ENCODE assay signal across 12 cellular contexts in the genomic region with DNA sequence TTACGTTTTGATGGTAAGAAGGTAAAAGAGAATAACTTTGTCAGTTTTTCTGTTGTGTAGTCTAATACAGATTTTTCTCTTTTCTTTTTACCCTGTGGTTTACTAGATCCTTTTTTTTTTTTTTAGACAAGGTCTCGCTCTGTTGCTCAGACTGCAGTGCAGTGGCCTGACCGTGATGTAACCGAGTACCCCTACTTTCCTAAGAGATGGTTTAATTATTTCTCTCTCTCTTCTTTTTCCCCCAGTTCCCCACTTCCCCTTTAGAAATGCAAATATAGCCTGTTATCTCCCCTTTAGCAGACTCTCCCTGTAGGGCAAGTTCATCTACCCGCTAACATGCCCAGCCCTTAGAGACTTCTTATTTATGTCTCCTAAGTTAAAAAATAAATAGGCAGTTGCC. TPM values are rescaled to one million over a fixed set of nuclear protein-coding genes. Genes with fewer than 3 reads are reported as not detected.
A peak's percentile ranks its signal among the peaks of the same experiment; 100 is the strongest.
DNase-seq lines count a peak whose midpoint lies in the region; ATAC-seq and TF ChIP-seq lines count a peak whose summit lies in the region.
"Had no signal": no experiment of that assay in that cellular context is flagged by ENCODE, and none has a peak within 500 bp of the region (broad histone marks: within the 10 kb centered on the region; RNA-seq: fewer than 3 reads in every experiment).

No MANE protein-coding gene starts in this region.

- no peak overlapping the region for H3K27ac Mint-ChIP-seq in activated T-helper 17 cell treated with anti-CD3 and anti-CD28 coated beads, Interleukin-2, amount 50 U/mL, for 72 hours

- no peaks in the 10 kb centered on the region for H3K9me3 Mint-ChIP-seq in activated T-helper 17 cell treated with anti-CD3 and anti-CD28 coated beads, Interleukin-2, amount 50 U/mL, for 72 hours
- H3K9me3 Mint-ChIP-seq: HFFc6 had no signal

- no peak for TF ChIP-seq CTCF in GM12865 (IDR thresholded peaks at IDR 0.05; ENCODE audit: insufficient read depth, low read depth, low read length, missing control alignments)

- intact Hi-C loops in left ventricle myocardium superior (cut with micrococcal nuclease), result no loop called here

- peaks cover 22% of the 10 kb centered on the region for H3K36me3 Mint-ChIP-seq in activated T-helper 17 cell treated with anti-CD3 and anti-CD28 coated beads, Interleukin-2, amount 50 U/mL, for 72 hours (ENCODE audit: low read depth)

- H3K27me3 Mint-ChIP-seq in activated T-helper 17 cell treated with anti-CD3 and anti-CD28 coated beads, Interleukin-2, amount 50 U/mL, for 72 hours, result no peaks in the 10 kb centered on the region

- H3K4me3 ChIP-seq in GM12865 (ENCODE audit: low read depth, low read length), result peak overlapping the region; percentile 91
- H3K4me3 ChIP-seq: adrenal gland had no signal

- H3K4me3 Mint-ChIP-seq in activated T-helper 17 cell treated with anti-CD3 and anti-CD28 coated beads, Interleukin-2, amount 50 U/mL, for 72 hours, result no peak overlapping the region
- H3K4me3 Mint-ChIP-seq: HFFc6 had no signal

- ATAC-seq in GM19463 (IDR thresholded peaks at IDR 0.05; ENCODE audit: unreplicated experiment), result peak; percentile 30
- ATAC-seq in HG03039 (IDR thresholded peaks at IDR 0.05; ENCODE audit: unreplicated experiment), result peak; percentile 22
- ATAC-seq in left ventricle myocardium superior, result no peak
- no peak for ATAC-seq in activated T-helper 17 cell treated with anti-CD3 and anti-CD28 coated beads, Interleukin-2, amount 50 U/mL, for 72 hours (replicated peaks)

- peak; percentile 76 for DNase-seq in GM12865 (ENCODE audit: low read depth)
- peak; percentile 27 for DNase-seq in SIG-M5 (lab: John Stamatoyannopoulos, UW)
- DNase-seq in left ventricle myocardium superior, result no peak
- DNase-seq in islet precursor cell, result no peak
- no peak for DNase-seq in A172 (ENCODE audit: low spot score)
- DNase-seq: adrenal gland, HFFc6, NCI-H345, upper lobe of left lung had no signal

- peaks cover 31% of the 10 kb centered on the region for H3K4me1 Mint-ChIP-seq in activated T-helper 17 cell treated with anti-CD3 and anti-CD28 coated beads, Interleukin-2, amount 50 U/mL, for 72 hours

RNA-seq across cellular contexts. Expression of a gene that starts 4.4 kb away (rescaled TPM):
- 10.0 TPM for total RNA-seq in left ventricle myocardium superior
- 10 to 100 TPM; 28.2 to 31.2 TPM for total RNA-seq in activated T-helper 17 cell treated with anti-CD3 and anti-CD28 coated beads, Interleukin-2, amount 50 U/mL, for 72 hours
- 43.6 and 63.1 TPM in 2 replicates for total RNA-seq in A172 (2014; rRNA removed; shearing (Covaris generic))

RNA-seq across cellular contexts. Expression of a gene that starts 10.0 kb away (rescaled TPM):
- total RNA-seq in left ventricle myocardium superior, result 9.8 TPM
- 10 to 100 TPM; 33.7 to 37.0 TPM for total RNA-seq in activated T-helper 17 cell treated with anti-CD3 and anti-CD28 coated beads, Interleukin-2, amount 50 U/mL, for 72 hours
- 42.5 and 55.3 TPM in 2 replicates for total RNA-seq in A172 (2014; rRNA removed; shearing (Covaris generic))

Comparison
In these comparisons a context has a peak if more than half of its experiments do, and no peak if none do; other contexts are left out.
1. DNase-seq: peak in GM12865 (single experiment) and SIG-M5 (single experiment); none in left ventricle myocardium superior (single experiment), islet precursor cell (single experiment) and A172 (single experiment).
2. ATAC-seq: peak in GM19463 (single experiment) and HG03039 (single experiment); none in left ventricle myocardium superior (single experiment) and activated T-helper 17 cell treated with anti-CD3 and anti-CD28 coated beads, Interleukin-2, amount 50 U/mL, for 72 hours (single experiment).